Comparison of ENCODE assay signal across 27 cellular contexts in genomic region chr3:130941793-130942192, GRCh38.
"Had no signal": no experiment of that assay in that cellular context is flagged by ENCODE, and none has a peak within 500 bp of the region (broad histone marks: within the 10 kb centered on the region; RNA-seq: fewer than 3 reads in every experiment).

No MANE protein-coding gene starts in this region.

- H3K27me3 Mint-ChIP-seq: activated CD4-positive, alpha-beta memory T cell treated with anti-CD3 and anti-CD28 coated beads for 36 hours; activated CD4-positive, alpha-beta T cell treated with anti-CD3 and anti-CD28 coated beads, Interleukin-2, amount 10 ng/mL, durations not matched to agents 24 days and 14 days; activated naive CD8-positive, alpha-beta T cell; natural killer cell treated with Interleukin-12 subunit alpha and Interleukin-12 subunit beta and Interleukin-15 and Interleukin-18, amount 100 ng/mL, for 72 hours had no signal

- H3K4me3 ChIP-seq: cardiac muscle cell, coronary artery, dorsolateral prefrontal cortex, heart left ventricle, left lung, lower lobe of right lung, mucosa of descending colon, suprapubic skin, tibial artery had no signal

- H3K4me1 Mint-ChIP-seq: activated CD4-positive, alpha-beta T cell treated with anti-CD3 and anti-CD28 coated beads, Interleukin-2, amount 10 ng/mL, durations not matched to agents 24 days and 14 days had no signal

- ATAC-seq: activated CD4-positive, CD25-positive, alpha-beta regulatory T cell treated with anti-CD3 and anti-CD28 coated beads, Interleukin-2, amount 50 U/mL, for 24 hours; activated T-cell treated with anti-CD3 and anti-CD28 coated beads, Interleukin-2, amount 50 U/mL, for 4 hours; esophagus mucosa; foreskin keratinocyte; heart left ventricle; left lung; lower lobe of right lung; mucosa of descending colon; natural killer cell treated with Interleukin-12 subunit alpha and Interleukin-12 subunit beta and Interleukin-15 and Interleukin-18, amount 100 ng/mL, for 72 hours; right cardiac atrium had no signal

- H3K9me3 ChIP-seq: heart left ventricle, left lung, lower lobe of right lung, mucosa of descending colon, suprapubic skin, tibial artery had no signal

- H3K4me1 ChIP-seq: foreskin keratinocyte, left lung, lower lobe of right lung, suprapubic skin, tibial artery had no signal

- DNase-seq: activated CD4-positive, alpha-beta memory T cell treated with anti-CD3 and anti-CD28 coated beads for 36 hours; activated CD4-positive, alpha-beta T cell treated with anti-CD3 and anti-CD28 coated beads, Interleukin-2, amount 10 ng/mL, durations not matched to agents 24 days and 14 days; activated CD8-positive, alpha-beta memory T cell treated with anti-CD3 and anti-CD28 coated beads, Interleukin-2, amount 50 U/mL, for 48 hours; activated naive CD4-positive, alpha-beta T cell; activated T-cell treated with anti-CD3 and anti-CD28 coated beads, Interleukin-2, amount 50 U/mL, for 4 hours; anterior cingulate cortex; dorsolateral prefrontal cortex; effector memory CD4-positive, alpha-beta T cell; heart left ventricle; kidney glomerular epithelial cell; lower lobe of right lung; mucosa of descending colon; posterior cingulate gyrus; right cardiac atrium; stimulated activated naive CD4-positive, alpha-beta T cell; T-helper 9 cell; tibial artery; WERI-Rb-1 had no signal

- H3K4me3 Mint-ChIP-seq: activated CD4-positive, alpha-beta memory T cell treated with anti-CD3 and anti-CD28 coated beads for 36 hours; activated CD4-positive, alpha-beta T cell treated with anti-CD3 and anti-CD28 coated beads, Interleukin-2, amount 10 ng/mL, durations not matched to agents 24 days and 14 days; activated naive CD8-positive, alpha-beta T cell; activated T-cell treated with anti-CD3 and anti-CD28 coated beads, Interleukin-2, amount 50 U/mL, for 4 hours; natural killer cell treated with Interleukin-12 subunit alpha and Interleukin-12 subunit beta and Interleukin-15 and Interleukin-18, amount 100 ng/mL, for 72 hours had no signal

- H3K9me3 Mint-ChIP-seq: activated CD4-positive, alpha-beta memory T cell treated with anti-CD3 and anti-CD28 coated beads for 36 hours; activated CD4-positive, alpha-beta T cell treated with anti-CD3 and anti-CD28 coated beads, Interleukin-2, amount 10 ng/mL, durations not matched to agents 24 days and 14 days; activated T-cell treated with anti-CD3 and anti-CD28 coated beads, Interleukin-2, amount 50 U/mL, for 4 hours; natural killer cell treated with Interleukin-12 subunit alpha and Interleukin-12 subunit beta and Interleukin-15 and Interleukin-18, amount 100 ng/mL, for 72 hours had no signal

- H3K27ac ChIP-seq: cardiac muscle cell, coronary artery, dorsolateral prefrontal cortex, foreskin keratinocyte, heart left ventricle, left lung, lower lobe of right lung, suprapubic skin, tibial artery, WERI-Rb-1 had no signal

- H3K27ac Mint-ChIP-seq: activated CD4-positive, alpha-beta memory T cell treated with anti-CD3 and anti-CD28 coated beads for 36 hours; activated CD4-positive, alpha-beta T cell treated with anti-CD3 and anti-CD28 coated beads, Interleukin-2, amount 10 ng/mL, durations not matched to agents 24 days and 14 days; activated naive CD8-positive, alpha-beta T cell; natural killer cell treated with Interleukin-12 subunit alpha and Interleukin-12 subunit beta and Interleukin-15 and Interleukin-18, amount 100 ng/mL, for 72 hours had no signal

- H3K27me3 ChIP-seq: cardiac muscle cell, dorsolateral prefrontal cortex, foreskin keratinocyte, heart left ventricle, left lung, suprapubic skin, tibial artery had no signal
